Comparison of ENCODE assay signal across 1 cellular context in the genomic region with DNA sequence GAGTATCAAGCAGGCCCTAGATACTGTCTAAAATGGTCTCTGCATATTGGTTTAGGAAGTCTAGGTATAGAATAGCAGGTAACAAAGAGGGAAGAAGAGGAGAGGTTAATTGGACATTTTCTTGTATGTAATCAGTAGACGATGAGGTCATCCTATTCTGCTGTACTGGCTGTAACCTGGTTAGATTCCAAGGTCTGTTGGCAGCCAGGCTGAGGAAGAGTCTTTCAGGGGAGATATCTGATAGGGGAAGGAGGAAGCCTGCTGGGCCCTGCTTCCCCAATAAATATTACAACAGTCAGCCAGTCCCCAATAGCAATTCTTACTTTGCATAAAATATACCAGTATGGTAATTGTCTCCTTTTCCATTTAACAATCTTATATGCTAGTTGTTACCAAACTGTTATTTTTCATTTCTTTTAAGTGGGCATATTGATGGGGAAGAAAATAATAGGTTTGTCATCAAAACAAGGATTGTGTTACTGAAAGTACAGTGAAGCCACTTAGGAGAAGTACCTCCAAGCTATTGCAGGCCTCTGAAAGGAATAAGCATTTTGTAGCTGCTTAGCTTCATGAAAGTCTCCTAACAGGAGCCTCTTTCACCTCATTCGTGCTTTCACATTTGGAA.
A peak's percentile ranks its signal among the peaks of the same experiment; 100 is the strongest.
TF ChIP-seq lines count a peak whose summit lies in the region.

No MANE protein-coding gene starts in this region.

TF ChIP-seq in K562, 482 proteins besides CTCF, POLR2A, EP300 and RAD21 (continued from another document and continues in another):
- TF ChIP-seq, protein P1, sequence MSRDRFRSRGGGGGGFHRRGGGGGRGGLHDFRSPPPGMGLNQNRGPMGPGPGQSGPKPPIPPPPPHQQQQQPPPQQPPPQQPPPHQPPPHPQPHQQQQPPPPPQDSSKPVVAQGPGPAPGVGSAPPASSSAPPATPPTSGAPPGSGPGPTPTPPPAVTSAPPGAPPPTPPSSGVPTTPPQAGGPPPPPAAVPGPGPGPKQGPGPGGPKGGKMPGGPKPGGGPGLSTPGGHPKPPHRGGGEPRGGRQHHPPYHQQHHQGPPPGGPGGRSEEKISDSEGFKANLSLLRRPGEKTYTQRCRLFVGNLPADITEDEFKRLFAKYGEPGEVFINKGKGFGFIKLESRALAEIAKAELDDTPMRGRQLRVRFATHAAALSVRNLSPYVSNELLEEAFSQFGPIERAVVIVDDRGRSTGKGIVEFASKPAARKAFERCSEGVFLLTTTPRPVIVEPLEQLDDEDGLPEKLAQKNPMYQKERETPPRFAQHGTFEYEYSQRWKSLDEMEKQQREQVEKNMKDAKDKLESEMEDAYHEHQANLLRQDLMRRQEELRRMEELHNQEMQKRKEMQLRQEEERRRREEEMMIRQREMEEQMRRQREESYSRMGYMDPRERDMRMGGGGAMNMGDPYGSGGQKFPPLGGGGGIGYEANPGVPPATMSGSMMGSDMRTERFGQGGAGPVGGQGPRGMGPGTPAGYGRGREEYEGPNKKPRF (IDR thresholded peaks at IDR 0.05; ENCODE audit: low read depth, low read length) = no peak
- TF ChIP-seq FOXM1 (IDR thresholded peaks at IDR 0.05; ENCODE audit: low read depth) (peak; percentile 15; the same call in 1 of the 2 replicates), FOXM1 (CRISPR knock-in tag; IDR thresholded peaks at IDR 0.05; ENCODE audit: low read depth) (no peak), SOX6 (IDR thresholded peaks at IDR 0.05) (peak; percentile 52; the same call in 1 of the 2 replicates), MEIS2 (IDR thresholded peaks at IDR 0.05; ENCODE audit: partially characterized antibody) (peak; percentile 33), BCL6 (CRISPR knock-in tag; IDR thresholded peaks at IDR 0.05) (no peak), NFXL1 (CRISPR knock-in tag; IDR thresholded peaks at IDR 0.05) (0 out of 2 replicates have a peak, but pooled peaks have one; percentile 36), PHB2 (IDR thresholded peaks at IDR 0.05; ENCODE audit: low read depth) (no peak), SMARCE1 (IDR thresholded peaks at IDR 0.05) (peak; percentile 57; the same call in 1 of the 2 replicates), NONO (IDR thresholded peaks at IDR 0.05; ENCODE audit: low read depth in 2 of 2, low read length in 1 of 2) (no peak), ZNF239 (CRISPR knock-in tag; IDR thresholded peaks at IDR 0.05) (no peak), SPI1 (IDR thresholded peaks at IDR 0.05; ENCODE audit: borderline replicate concordance, low read depth, low read length) (peak; percentile 16; the same call in 1 of the 2 replicates), MTA3 (IDR thresholded peaks at IDR 0.05; ENCODE audit: borderline replicate concordance) (0 out of 2 replicates have a peak, but pooled peaks have one; percentile 28), CEBPG (CRISPR knock-in tag; IDR thresholded peaks at IDR 0.05) (no peak), CEBPG (tag; conservative IDR thresholded peaks at IDR 0.05 in 1 of 2, IDR thresholded peaks at IDR 0.05 in 1 of 2) (peak in 1 of 2 experiments; percentile 22; a peak in 1 of 4 replicates), MXI1 (IDR thresholded peaks at IDR 0.05; ENCODE audit: low read depth, low read length) (no peak), RBM25 (IDR thresholded peaks at IDR 0.05; ENCODE audit: low read depth, low read length, severe bottlenecking) (peak; percentile 36), RFX5 (IDR thresholded peaks at IDR 0.05; ENCODE audit: low read depth, low read length) (no peak), ZNF707 (CRISPR knock-in tag; conservative IDR thresholded peaks at IDR 0.05) (no peak), RBFOX2 (IDR thresholded peaks at IDR 0.05; ENCODE audit: low read depth, low read length) (no peak), ZNF408 (CRISPR knock-in tag; IDR thresholded peaks at IDR 0.05; ENCODE audit: low read depth) (no peak), JUND (IDR thresholded peaks at IDR 0.05; ENCODE audit: borderline replicate concordance, low read depth, low read length) (peak; percentile 95), JUND (tag; IDR thresholded peaks at IDR 0.05; ENCODE audit: borderline replicate concordance, low read depth, low read length) (peak; percentile 98), FOXA3 (CRISPR knock-in tag; conservative IDR thresholded peaks at IDR 0.05 in 1 of 2, IDR thresholded peaks at IDR 0.05 in 1 of 2) (0 out of 4 replicates have a peak, but pooled peaks of 1 of the 2 experiments have one; percentile 29), CREBBP (IDR thresholded peaks at IDR 0.05; ENCODE audit: low read depth, low read length) (no peak), RCOR1 (IDR thresholded peaks at IDR 0.05; ENCODE audit: borderline replicate concordance in 1 of 2, low read depth in 2 of 2, low read length in 2 of 2) (peak in 1 of 2 experiments; percentile 49; a peak in 1 of 4 replicates), TRIM24 (IDR thresholded peaks at IDR 0.05) (no peak), FOXK2 (conservative IDR thresholded peaks at IDR 0.05 in 1 of 2, IDR thresholded peaks at IDR 0.05 in 1 of 2; ENCODE audit: low read depth in 2 of 2) (no peak), ARID1B (IDR thresholded peaks at IDR 0.05) (peak; percentile 21; the same call in 1 of the 2 replicates), FOXJ3 (CRISPR knock-in tag; IDR thresholded peaks at IDR 0.05) (no peak), SMAD4 (CRISPR knock-in tag; conservative IDR thresholded peaks at IDR 0.05) (0 out of 2 replicates have a peak, but pooled peaks have one; percentile 26), PURB (CRISPR knock-in tag; IDR thresholded peaks at IDR 0.05; ENCODE audit: low read depth) (no peak), ZNF584 (CRISPR knock-in tag; IDR thresholded peaks at IDR 0.05; ENCODE audit: low read depth) (no peak), JUN (IDR thresholded peaks at IDR 0.05; ENCODE audit: borderline replicate concordance, low read depth, low read length) (peak; percentile 86), JUN (CRISPR knock-in tag; IDR thresholded peaks at IDR 0.05; ENCODE audit: borderline replicate concordance) (no peak; the same call in 1 of the 2 replicates), SNIP1 (IDR thresholded peaks at IDR 0.05; ENCODE audit: low read depth) (no peak), ZNF263 (CRISPR knock-in tag; IDR thresholded peaks at IDR 0.05; ENCODE audit: borderline replicate concordance) (no peak), ZNF146 (CRISPR knock-in tag; IDR thresholded peaks at IDR 0.05; ENCODE audit: unreplicated experiment) (no peak), ZNF354B (CRISPR knock-in tag; IDR thresholded peaks at IDR 0.05) (0 out of 2 replicates have a peak, but pooled peaks have one; percentile 26), FOXJ2 (tag; IDR thresholded peaks at IDR 0.05) (peak; percentile 63; the same call in 1 of the 2 replicates), NR2C1 (IDR thresholded peaks at IDR 0.05) (peak; percentile 22; the same call in 1 of the 2 replicates), NR2C1 (tag; IDR thresholded peaks at IDR 0.05) (no peak), GATA2 (CRISPR knock-in tag; IDR thresholded peaks at IDR 0.05) (peak; percentile 50; the same call in 1 of the 2 replicates), TEAD4 (IDR thresholded peaks at IDR 0.05; ENCODE audit: low read length) (peak; percentile 35; the same call in 1 of the 2 replicates), TEAD4 (CRISPR knock-in tag; IDR thresholded peaks at IDR 0.05; ENCODE audit: borderline replicate concordance) (no peak), ATF1 (CRISPR knock-in tag; IDR thresholded peaks at IDR 0.05) (no peak), ATF1 (tag; IDR thresholded peaks at IDR 0.05) (0 out of 2 replicates have a peak, but pooled peaks have one; percentile 24), HSF4 (CRISPR knock-in tag; IDR thresholded peaks at IDR 0.05; ENCODE audit: borderline replicate concordance) (no peak), ZNF12 (CRISPR knock-in tag; IDR thresholded peaks at IDR 0.05) (no peak), SMARCA4 (IDR thresholded peaks at IDR 0.05) (peak; percentile 40; the same call in 1 of the 2 replicates), BDP1 (IDR thresholded peaks at IDR 0.05; ENCODE audit: insufficient read depth, insufficient read length) (no peak)
- TF ChIP-seq, protein P2, sequence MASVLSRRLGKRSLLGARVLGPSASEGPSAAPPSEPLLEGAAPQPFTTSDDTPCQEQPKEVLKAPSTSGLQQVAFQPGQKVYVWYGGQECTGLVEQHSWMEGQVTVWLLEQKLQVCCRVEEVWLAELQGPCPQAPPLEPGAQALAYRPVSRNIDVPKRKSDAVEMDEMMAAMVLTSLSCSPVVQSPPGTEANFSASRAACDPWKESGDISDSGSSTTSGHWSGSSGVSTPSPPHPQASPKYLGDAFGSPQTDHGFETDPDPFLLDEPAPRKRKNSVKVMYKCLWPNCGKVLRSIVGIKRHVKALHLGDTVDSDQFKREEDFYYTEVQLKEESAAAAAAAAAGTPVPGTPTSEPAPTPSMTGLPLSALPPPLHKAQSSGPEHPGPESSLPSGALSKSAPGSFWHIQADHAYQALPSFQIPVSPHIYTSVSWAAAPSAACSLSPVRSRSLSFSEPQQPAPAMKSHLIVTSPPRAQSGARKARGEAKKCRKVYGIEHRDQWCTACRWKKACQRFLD (CRISPR knock-in tag; IDR thresholded peaks at IDR 0.05) = peak; percentile 36; the same call in 1 of the 2 replicates
- TF ChIP-seq, protein P3, sequence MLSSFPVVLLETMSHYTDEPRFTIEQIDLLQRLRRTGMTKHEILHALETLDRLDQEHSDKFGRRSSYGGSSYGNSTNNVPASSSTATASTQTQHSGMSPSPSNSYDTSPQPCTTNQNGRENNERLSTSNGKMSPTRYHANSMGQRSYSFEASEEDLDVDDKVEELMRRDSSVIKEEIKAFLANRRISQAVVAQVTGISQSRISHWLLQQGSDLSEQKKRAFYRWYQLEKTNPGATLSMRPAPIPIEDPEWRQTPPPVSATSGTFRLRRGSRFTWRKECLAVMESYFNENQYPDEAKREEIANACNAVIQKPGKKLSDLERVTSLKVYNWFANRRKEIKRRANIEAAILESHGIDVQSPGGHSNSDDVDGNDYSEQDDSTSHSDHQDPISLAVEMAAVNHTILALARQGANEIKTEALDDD (IDR thresholded peaks at IDR 0.05) = peak; percentile 87
- TF ChIP-seq, protein P4, sequence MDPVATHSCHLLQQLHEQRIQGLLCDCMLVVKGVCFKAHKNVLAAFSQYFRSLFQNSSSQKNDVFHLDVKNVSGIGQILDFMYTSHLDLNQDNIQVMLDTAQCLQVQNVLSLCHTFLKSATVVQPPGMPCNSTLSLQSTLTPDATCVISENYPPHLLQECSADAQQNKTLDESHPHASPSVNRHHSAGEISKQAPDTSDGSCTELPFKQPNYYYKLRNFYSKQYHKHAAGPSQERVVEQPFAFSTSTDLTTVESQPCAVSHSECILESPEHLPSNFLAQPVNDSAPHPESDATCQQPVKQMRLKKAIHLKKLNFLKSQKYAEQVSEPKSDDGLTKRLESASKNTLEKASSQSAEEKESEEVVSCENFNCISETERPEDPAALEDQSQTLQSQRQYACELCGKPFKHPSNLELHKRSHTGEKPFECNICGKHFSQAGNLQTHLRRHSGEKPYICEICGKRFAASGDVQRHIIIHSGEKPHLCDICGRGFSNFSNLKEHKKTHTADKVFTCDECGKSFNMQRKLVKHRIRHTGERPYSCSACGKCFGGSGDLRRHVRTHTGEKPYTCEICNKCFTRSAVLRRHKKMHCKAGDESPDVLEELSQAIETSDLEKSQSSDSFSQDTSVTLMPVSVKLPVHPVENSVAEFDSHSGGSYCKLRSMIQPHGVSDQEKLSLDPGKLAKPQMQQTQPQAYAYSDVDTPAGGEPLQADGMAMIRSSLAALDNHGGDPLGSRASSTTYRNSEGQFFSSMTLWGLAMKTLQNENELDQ (CRISPR knock-in tag; IDR thresholded peaks at IDR 0.05; ENCODE audit: borderline replicate concordance) = no peak
- TF ChIP-seq, protein P5, sequence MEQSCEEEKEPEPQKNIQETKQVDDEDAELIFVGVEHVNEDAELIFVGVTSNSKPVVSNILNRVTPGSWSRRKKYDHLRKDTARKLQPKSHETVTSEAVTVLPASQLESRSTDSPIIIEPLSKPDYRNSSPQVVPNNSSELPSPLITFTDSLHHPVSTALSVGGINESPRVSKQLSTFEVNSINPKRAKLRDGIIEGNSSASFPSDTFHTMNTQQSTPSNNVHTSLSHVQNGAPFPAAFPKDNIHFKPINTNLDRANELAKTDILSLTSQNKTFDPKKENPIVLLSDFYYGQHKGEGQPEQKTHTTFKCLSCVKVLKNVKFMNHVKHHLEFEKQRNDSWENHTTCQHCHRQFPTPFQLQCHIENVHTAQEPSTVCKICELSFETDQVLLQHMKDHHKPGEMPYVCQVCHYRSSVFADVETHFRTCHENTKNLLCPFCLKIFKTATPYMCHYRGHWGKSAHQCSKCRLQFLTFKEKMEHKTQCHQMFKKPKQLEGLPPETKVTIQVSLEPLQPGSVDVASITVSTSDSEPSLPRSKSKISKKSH (CRISPR knock-in tag; IDR thresholded peaks at IDR 0.05) = no peak
- TF ChIP-seq, protein P6, sequence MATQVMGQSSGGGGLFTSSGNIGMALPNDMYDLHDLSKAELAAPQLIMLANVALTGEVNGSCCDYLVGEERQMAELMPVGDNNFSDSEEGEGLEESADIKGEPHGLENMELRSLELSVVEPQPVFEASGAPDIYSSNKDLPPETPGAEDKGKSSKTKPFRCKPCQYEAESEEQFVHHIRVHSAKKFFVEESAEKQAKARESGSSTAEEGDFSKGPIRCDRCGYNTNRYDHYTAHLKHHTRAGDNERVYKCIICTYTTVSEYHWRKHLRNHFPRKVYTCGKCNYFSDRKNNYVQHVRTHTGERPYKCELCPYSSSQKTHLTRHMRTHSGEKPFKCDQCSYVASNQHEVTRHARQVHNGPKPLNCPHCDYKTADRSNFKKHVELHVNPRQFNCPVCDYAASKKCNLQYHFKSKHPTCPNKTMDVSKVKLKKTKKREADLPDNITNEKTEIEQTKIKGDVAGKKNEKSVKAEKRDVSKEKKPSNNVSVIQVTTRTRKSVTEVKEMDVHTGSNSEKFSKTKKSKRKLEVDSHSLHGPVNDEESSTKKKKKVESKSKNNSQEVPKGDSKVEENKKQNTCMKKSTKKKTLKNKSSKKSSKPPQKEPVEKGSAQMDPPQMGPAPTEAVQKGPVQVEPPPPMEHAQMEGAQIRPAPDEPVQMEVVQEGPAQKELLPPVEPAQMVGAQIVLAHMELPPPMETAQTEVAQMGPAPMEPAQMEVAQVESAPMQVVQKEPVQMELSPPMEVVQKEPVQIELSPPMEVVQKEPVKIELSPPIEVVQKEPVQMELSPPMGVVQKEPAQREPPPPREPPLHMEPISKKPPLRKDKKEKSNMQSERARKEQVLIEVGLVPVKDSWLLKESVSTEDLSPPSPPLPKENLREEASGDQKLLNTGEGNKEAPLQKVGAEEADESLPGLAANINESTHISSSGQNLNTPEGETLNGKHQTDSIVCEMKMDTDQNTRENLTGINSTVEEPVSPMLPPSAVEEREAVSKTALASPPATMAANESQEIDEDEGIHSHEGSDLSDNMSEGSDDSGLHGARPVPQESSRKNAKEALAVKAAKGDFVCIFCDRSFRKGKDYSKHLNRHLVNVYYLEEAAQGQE (CRISPR knock-in tag; IDR thresholded peaks at IDR 0.05; ENCODE audit: low read depth) = no peak
- TF ChIP-seq, protein P7, sequence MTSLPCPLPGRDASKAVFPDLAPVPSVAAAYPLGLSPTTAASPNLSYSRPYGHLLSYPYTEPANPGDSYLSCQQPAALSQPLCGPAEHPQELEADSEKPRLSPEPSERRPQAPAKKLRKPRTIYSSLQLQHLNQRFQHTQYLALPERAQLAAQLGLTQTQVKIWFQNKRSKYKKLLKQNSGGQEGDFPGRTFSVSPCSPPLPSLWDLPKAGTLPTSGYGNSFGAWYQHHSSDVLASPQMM (CRISPR knock-in tag; IDR thresholded peaks at IDR 0.05) = no peak
